Comparison of ENCODE assay signal across 2 cellular contexts in genomic region chr6:112879920-112880413, GRCh38.
TF ChIP-seq lines count a peak whose summit lies in the region.

No MANE protein-coding gene starts in this region.

TF ChIP-seq in HCT116, 20 proteins besides CTCF, POLR2A, EP300 and RAD21 (continued from another document):
- TF ChIP-seq, protein P1, sequence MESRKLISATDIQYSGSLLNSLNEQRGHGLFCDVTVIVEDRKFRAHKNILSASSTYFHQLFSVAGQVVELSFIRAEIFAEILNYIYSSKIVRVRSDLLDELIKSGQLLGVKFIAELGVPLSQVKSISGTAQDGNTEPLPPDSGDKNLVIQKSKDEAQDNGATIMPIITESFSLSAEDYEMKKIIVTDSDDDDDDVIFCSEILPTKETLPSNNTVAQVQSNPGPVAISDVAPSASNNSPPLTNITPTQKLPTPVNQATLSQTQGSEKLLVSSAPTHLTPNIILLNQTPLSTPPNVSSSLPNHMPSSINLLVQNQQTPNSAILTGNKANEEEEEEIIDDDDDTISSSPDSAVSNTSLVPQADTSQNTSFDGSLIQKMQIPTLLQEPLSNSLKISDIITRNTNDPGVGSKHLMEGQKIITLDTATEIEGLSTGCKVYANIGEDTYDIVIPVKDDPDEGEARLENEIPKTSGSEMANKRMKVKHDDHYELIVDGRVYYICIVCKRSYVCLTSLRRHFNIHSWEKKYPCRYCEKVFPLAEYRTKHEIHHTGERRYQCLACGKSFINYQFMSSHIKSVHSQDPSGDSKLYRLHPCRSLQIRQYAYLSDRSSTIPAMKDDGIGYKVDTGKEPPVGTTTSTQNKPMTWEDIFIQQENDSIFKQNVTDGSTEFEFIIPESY (IDR thresholded peaks at IDR 0.05; ENCODE audit: extremely low read depth, insufficient replicate concordance, low read length) = no peak
- TF ChIP-seq, protein P2, sequence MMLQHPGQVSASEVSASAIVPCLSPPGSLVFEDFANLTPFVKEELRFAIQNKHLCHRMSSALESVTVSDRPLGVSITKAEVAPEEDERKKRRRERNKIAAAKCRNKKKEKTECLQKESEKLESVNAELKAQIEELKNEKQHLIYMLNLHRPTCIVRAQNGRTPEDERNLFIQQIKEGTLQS (IDR thresholded peaks at IDR 0.05) = no peak
- TF ChIP-seq POLR2AphosphoS5 (IDR thresholded peaks at IDR 0.05; ENCODE audit: low read depth, low read length) = no peak
- no peak for TF ChIP-seq EZH2phosphoT487 (IDR thresholded peaks at IDR 0.05; ENCODE audit: borderline replicate concordance)

TF ChIP-seq in HepG2, 621 proteins besides CTCF, POLR2A, EP300 and RAD21 (continued from another document and continues in another):
- TF ChIP-seq, protein P3, sequence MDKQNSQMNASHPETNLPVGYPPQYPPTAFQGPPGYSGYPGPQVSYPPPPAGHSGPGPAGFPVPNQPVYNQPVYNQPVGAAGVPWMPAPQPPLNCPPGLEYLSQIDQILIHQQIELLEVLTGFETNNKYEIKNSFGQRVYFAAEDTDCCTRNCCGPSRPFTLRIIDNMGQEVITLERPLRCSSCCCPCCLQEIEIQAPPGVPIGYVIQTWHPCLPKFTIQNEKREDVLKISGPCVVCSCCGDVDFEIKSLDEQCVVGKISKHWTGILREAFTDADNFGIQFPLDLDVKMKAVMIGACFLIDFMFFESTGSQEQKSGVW (CRISPR knock-in tag; IDR thresholded peaks at IDR 0.05; ENCODE audit: borderline replicate concordance) = no peak
- TF ChIP-seq ZNF619 (CRISPR knock-in tag; IDR thresholded peaks at IDR 0.05) = no peak
- TF ChIP-seq ZNF841 (CRISPR knock-in tag; IDR thresholded peaks at IDR 0.05; ENCODE audit: borderline replicate concordance) = no peak
- TF ChIP-seq MZF1 (CRISPR knock-in tag; IDR thresholded peaks at IDR 0.05; ENCODE audit: borderline replicate concordance) = 0 out of 2 replicates have a peak, but pooled peaks have one; percentile 39
- peak; percentile 71 for TF ChIP-seq GATAD2A (CRISPR knock-in tag; IDR thresholded peaks at IDR 0.05)
- no peak; the same call in 1 of the 2 replicates for TF ChIP-seq ZHX1 (CRISPR knock-in tag; IDR thresholded peaks at IDR 0.05; ENCODE audit: low read depth)
- TF ChIP-seq NAIF1 (CRISPR knock-in tag; IDR thresholded peaks at IDR 0.05; ENCODE audit: borderline replicate concordance) = no peak; the same call in 1 of the 2 replicates
- no peak for TF ChIP-seq ZBTB7A (CRISPR knock-in tag; IDR thresholded peaks at IDR 0.05)
- TF ChIP-seq ZNF724P (CRISPR knock-in tag; IDR thresholded peaks at IDR 0.05; ENCODE audit: borderline replicate concordance) = peak; percentile 91; the same call in 1 of the 2 replicates
- TF ChIP-seq SP5 (CRISPR knock-in tag; IDR thresholded peaks at IDR 0.05; ENCODE audit: borderline replicate concordance, low read depth) = peak; percentile 89
- peak; percentile 55 for TF ChIP-seq MED1 (CRISPR knock-in tag; IDR thresholded peaks at IDR 0.05)
- TF ChIP-seq, protein P4, sequence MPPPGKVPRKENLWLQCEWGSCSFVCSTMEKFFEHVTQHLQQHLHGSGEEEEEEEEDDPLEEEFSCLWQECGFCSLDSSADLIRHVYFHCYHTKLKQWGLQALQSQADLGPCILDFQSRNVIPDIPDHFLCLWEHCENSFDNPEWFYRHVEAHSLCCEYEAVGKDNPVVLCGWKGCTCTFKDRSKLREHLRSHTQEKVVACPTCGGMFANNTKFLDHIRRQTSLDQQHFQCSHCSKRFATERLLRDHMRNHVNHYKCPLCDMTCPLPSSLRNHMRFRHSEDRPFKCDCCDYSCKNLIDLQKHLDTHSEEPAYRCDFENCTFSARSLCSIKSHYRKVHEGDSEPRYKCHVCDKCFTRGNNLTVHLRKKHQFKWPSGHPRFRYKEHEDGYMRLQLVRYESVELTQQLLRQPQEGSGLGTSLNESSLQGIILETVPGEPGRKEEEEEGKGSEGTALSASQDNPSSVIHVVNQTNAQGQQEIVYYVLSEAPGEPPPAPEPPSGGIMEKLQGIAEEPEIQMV (CRISPR knock-in tag; IDR thresholded peaks at IDR 0.05; ENCODE audit: low read depth) = no peak
- TF ChIP-seq, protein P5, sequence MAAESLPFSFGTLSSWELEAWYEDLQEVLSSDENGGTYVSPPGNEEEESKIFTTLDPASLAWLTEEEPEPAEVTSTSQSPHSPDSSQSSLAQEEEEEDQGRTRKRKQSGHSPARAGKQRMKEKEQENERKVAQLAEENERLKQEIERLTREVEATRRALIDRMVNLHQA (CRISPR knock-in tag; IDR thresholded peaks at IDR 0.05) = no peak
- TF ChIP-seq HNRNPUL1 (IDR thresholded peaks at IDR 0.05; ENCODE audit: low read depth, low read length) = no peak
- no peak for TF ChIP-seq ZFP36L2 (CRISPR knock-in tag; IDR thresholded peaks at IDR 0.05)
- TF ChIP-seq ZBTB7B (CRISPR knock-in tag; IDR thresholded peaks at IDR 0.05) = 0 out of 2 replicates have a peak, but pooled peaks have one; percentile 37
- no peak for TF ChIP-seq ELF4 (CRISPR knock-in tag; IDR thresholded peaks at IDR 0.05; ENCODE audit: borderline replicate concordance)
- no peak for TF ChIP-seq RERE (CRISPR knock-in tag; IDR thresholded peaks at IDR 0.05; ENCODE audit: low read depth)
- no peak for TF ChIP-seq SETDB1 (CRISPR knock-in tag; IDR thresholded peaks at IDR 0.05; ENCODE audit: borderline replicate concordance)
- TF ChIP-seq, protein P6, sequence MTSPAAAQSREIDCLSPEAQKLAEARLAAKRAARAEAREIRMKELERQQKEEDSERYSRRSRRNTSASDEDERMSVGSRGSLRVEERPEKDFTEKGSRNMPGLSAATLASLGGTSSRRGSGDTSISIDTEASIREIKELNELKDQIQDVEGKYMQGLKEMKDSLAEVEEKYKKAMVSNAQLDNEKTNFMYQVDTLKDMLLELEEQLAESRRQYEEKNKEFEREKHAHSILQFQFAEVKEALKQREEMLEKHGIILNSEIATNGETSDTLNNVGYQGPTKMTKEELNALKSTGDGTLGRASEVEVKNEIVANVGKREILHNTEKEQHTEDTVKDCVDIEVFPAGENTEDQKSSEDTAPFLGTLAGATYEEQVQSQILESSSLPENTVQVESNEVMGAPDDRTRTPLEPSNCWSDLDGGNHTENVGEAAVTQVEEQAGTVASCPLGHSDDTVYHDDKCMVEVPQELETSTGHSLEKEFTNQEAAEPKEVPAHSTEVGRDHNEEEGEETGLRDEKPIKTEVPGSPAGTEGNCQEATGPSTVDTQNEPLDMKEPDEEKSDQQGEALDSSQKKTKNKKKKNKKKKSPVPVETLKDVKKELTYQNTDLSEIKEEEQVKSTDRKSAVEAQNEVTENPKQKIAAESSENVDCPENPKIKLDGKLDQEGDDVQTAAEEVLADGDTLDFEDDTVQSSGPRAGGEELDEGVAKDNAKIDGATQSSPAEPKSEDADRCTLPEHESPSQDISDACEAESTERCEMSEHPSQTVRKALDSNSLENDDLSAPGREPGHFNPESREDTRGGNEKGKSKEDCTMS (CRISPR knock-in tag; conservative IDR thresholded peaks at IDR 0.05) = no peak
- no peak for TF ChIP-seq SCMH1 (CRISPR knock-in tag; IDR thresholded peaks at IDR 0.05; ENCODE audit: borderline replicate concordance)
- TF ChIP-seq ZNF598 (CRISPR knock-in tag; IDR thresholded peaks at IDR 0.05; ENCODE audit: borderline replicate concordance) = peak; percentile 90; the same call in 1 of the 2 replicates
- TF ChIP-seq MYNN (CRISPR knock-in tag; IDR thresholded peaks at IDR 0.05; ENCODE audit: low read depth) = no peak
- TF ChIP-seq NFE2L1 (CRISPR knock-in tag; IDR thresholded peaks at IDR 0.05; ENCODE audit: borderline replicate concordance) = no peak
- TF ChIP-seq ATF7-NPFF (CRISPR knock-in tag; IDR thresholded peaks at IDR 0.05; ENCODE audit: low read depth) = peak; percentile 53; the same call in 1 of the 2 replicates
- TF ChIP-seq SALL1 (CRISPR knock-in tag; IDR thresholded peaks at IDR 0.05) = peak; percentile 93
- peak; percentile 44; the same call in 1 of the 2 replicates for TF ChIP-seq ZNF558 (CRISPR knock-in tag; IDR thresholded peaks at IDR 0.05; ENCODE audit: borderline replicate concordance)
- no peak for TF ChIP-seq U2AF1 (optimal IDR thresholded peaks at IDR 0.05; ENCODE audit: low read depth, low read length)
- TF ChIP-seq, protein P7, sequence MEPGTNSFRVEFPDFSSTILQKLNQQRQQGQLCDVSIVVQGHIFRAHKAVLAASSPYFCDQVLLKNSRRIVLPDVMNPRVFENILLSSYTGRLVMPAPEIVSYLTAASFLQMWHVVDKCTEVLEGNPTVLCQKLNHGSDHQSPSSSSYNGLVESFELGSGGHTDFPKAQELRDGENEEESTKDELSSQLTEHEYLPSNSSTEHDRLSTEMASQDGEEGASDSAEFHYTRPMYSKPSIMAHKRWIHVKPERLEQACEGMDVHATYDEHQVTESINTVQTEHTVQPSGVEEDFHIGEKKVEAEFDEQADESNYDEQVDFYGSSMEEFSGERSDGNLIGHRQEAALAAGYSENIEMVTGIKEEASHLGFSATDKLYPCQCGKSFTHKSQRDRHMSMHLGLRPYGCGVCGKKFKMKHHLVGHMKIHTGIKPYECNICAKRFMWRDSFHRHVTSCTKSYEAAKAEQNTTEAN (CRISPR knock-in tag; conservative IDR thresholded peaks at IDR 0.05) = peak; percentile 58; the same call in 1 of the 2 replicates
- TF ChIP-seq, protein P8, sequence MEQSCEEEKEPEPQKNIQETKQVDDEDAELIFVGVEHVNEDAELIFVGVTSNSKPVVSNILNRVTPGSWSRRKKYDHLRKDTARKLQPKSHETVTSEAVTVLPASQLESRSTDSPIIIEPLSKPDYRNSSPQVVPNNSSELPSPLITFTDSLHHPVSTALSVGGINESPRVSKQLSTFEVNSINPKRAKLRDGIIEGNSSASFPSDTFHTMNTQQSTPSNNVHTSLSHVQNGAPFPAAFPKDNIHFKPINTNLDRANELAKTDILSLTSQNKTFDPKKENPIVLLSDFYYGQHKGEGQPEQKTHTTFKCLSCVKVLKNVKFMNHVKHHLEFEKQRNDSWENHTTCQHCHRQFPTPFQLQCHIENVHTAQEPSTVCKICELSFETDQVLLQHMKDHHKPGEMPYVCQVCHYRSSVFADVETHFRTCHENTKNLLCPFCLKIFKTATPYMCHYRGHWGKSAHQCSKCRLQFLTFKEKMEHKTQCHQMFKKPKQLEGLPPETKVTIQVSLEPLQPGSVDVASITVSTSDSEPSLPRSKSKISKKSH (CRISPR knock-in tag; IDR thresholded peaks at IDR 0.05; ENCODE audit: borderline replicate concordance) = peak; percentile 93
- TF ChIP-seq DBP (CRISPR knock-in tag; IDR thresholded peaks at IDR 0.05; ENCODE audit: not compliant biosample characterization) = no peak
- TF ChIP-seq ELF1 (CRISPR knock-in tag; IDR thresholded peaks at IDR 0.05) = peak; percentile 46; the same call in 1 of the 2 replicates
